23 cellular contexts compared by ENCODE assay signal in genomic region chr12:86660000-86660399, GRCh38.
"Had no signal": no experiment of that assay in that cellular context is flagged by ENCODE, and none has a peak within 500 bp of the region (broad histone marks: within the 10 kb centered on the region; RNA-seq: fewer than 3 reads in every experiment).

No MANE protein-coding gene starts in this region.

- ATAC-seq: activated naive CD4-positive, alpha-beta T cell treated with anti-CD3 and anti-CD28 coated beads, Interleukin-2, amount 50 U/mL, for 72 hours; activated naive CD8-positive, alpha-beta T cell treated with anti-CD3 and anti-CD28 coated beads, Interleukin-2, amount 50 U/mL, for 24 hours; activated T-cell treated with anti-CD3 and anti-CD28 coated beads, Interleukin-2, amount 50 U/mL, for 4 hours had no signal

- H3K27ac Mint-ChIP-seq: activated CD4-positive, alpha-beta memory T cell treated with anti-CD3 and anti-CD28 coated beads for 36 hours; activated CD4-positive, alpha-beta T cell treated with anti-CD3 and anti-CD28 coated beads, Interleukin-2, amount 10 ng/mL, durations not matched to agents 7 days and 5 days; activated naive CD4-positive, alpha-beta T cell treated with anti-CD3 and anti-CD28 coated beads, Interleukin-2, amount 50 U/mL, for 72 hours; activated naive CD8-positive, alpha-beta T cell treated with anti-CD3 and anti-CD28 coated beads, Interleukin-2, amount 50 U/mL, for 24 hours; brain had no signal

- H3K27me3 Mint-ChIP-seq: activated CD4-positive, alpha-beta memory T cell treated with anti-CD3 and anti-CD28 coated beads for 36 hours; activated CD4-positive, alpha-beta T cell treated with anti-CD3 and anti-CD28 coated beads, Interleukin-2, amount 10 ng/mL, durations not matched to agents 7 days and 5 days; activated naive CD8-positive, alpha-beta T cell treated with anti-CD3 and anti-CD28 coated beads, Interleukin-2, amount 50 U/mL, for 24 hours; brain; central memory CD8-positive, alpha-beta T cell had no signal

- H3K36me3 Mint-ChIP-seq: activated CD4-positive, alpha-beta memory T cell treated with anti-CD3 and anti-CD28 coated beads for 36 hours; activated naive CD4-positive, alpha-beta T cell treated with anti-CD3 and anti-CD28 coated beads, Interleukin-2, amount 50 U/mL, for 72 hours; brain had no signal

- H3K4me3 Mint-ChIP-seq: activated CD4-positive, alpha-beta memory T cell treated with anti-CD3 and anti-CD28 coated beads for 36 hours; activated CD4-positive, alpha-beta T cell treated with anti-CD3 and anti-CD28 coated beads, Interleukin-2, amount 10 ng/mL, durations not matched to agents 7 days and 5 days; activated naive CD8-positive, alpha-beta T cell treated with anti-CD3 and anti-CD28 coated beads, Interleukin-2, amount 50 U/mL, for 24 hours; activated T-cell treated with anti-CD3 and anti-CD28 coated beads, Interleukin-2, amount 50 U/mL, for 4 hours; brain; central memory CD8-positive, alpha-beta T cell had no signal

- H3K27ac ChIP-seq: ascending aorta, VCaP had no signal

- H3K4me1 ChIP-seq: ascending aorta had no signal

- DNase-seq: activated CD4-positive, alpha-beta memory T cell treated with anti-CD3 and anti-CD28 coated beads for 36 hours; activated CD4-positive, alpha-beta T cell treated with anti-CD3 and anti-CD28 coated beads, Interleukin-2, amount 10 ng/mL, durations not matched to agents 7 days and 5 days; activated CD4-positive, CD25-positive, alpha-beta regulatory T cell; activated CD8-positive, alpha-beta memory T cell treated with anti-CD3 and anti-CD28 coated beads for 24 hours; activated effector memory CD4-positive, alpha-beta T cell treated with anti-CD3 and anti-CD28 coated beads, Interleukin-2, amount 50 U/mL, for 16 hours; activated naive CD4-positive, alpha-beta T cell treated with Interleukin-2 at 50 U/mL for 16 hours; activated naive CD8-positive, alpha-beta T cell treated with anti-CD3 and anti-CD28 coated beads, Interleukin-2, amount 50 U/mL, for 24 hours; activated T-cell treated with anti-CD3 and anti-CD28 coated beads, Interleukin-2, amount 50 U/mL, for 4 hours; amniotic stem cell; NCI-H1092; NCI-H1694; NCI-H2029; NCI-H2107; NCI-H2171 treated with DMSO at 0.1 percent for 48 hours; NCI-H510A treated with DMSO at 0.1 percent for 48 hours; NK-92 treated with Interleukin-12 subunit alpha and Interleukin-12 subunit beta, amount 100 ng/mL, for 24 hours; SIG-M5; T-helper 1 cell had no signal

- H3K9me3 ChIP-seq: ascending aorta had no signal

- H3K4me3 ChIP-seq: ascending aorta had no signal

- H3K36me3 ChIP-seq: ascending aorta had no signal

- H3K27me3 ChIP-seq: ascending aorta had no signal

- H3K9me3 Mint-ChIP-seq: activated CD4-positive, alpha-beta T cell treated with anti-CD3 and anti-CD28 coated beads, Interleukin-2, amount 10 ng/mL, durations not matched to agents 7 days and 5 days had no signal

- H3K4me1 Mint-ChIP-seq: activated CD4-positive, alpha-beta T cell treated with anti-CD3 and anti-CD28 coated beads, Interleukin-2, amount 10 ng/mL, durations not matched to agents 7 days and 5 days; activated naive CD8-positive, alpha-beta T cell treated with anti-CD3 and anti-CD28 coated beads, Interleukin-2, amount 50 U/mL, for 24 hours; central memory CD8-positive, alpha-beta T cell had no signal
